8 cellular contexts compared by ENCODE assay signal in the genomic region with DNA sequence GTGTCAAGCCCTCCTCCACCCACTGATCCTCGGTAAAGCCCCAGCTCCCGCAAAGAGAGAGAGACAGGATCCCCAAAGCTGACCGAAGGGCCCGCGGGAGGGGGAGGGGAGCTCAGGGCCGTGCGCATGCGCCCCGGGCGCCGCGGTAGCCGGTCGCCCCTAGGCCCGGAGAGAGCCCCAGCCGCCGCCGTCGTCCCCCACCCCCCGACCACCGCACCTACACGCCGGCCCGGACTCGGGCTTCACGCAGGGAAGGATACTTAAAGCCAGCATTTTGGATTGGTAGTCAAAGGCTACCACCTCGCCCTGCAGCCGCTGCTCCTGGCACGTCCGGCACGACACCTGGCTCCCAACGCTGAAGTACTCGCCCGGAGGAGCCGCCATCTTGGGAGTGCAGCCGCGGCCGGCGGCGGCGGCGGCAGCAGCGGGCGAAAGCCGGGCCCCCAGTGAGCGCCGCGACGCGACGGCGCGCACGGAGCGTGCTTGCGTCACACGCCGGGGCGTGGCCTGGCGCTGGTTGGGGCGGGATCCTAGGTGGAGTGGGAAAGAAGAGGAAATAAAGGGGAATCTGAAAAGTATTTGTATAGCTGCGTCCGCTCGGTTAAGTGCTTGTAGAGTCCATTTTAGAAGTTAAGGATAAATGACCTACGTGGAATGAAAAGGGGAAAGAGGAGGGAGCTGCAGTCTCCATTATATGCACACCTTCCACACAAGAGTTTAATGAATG. TPM values are rescaled to one million over a fixed set of nuclear protein-coding genes. Genes with fewer than 3 reads are reported as not detected.
DNase-seq lines count a peak whose midpoint lies in the region; ATAC-seq lines count a peak whose summit lies in the region.

Gene LSM12, minus strand, starts transcription at position 468 of the 727 bp plus-strand sequence. Its CDS starts 84 bp downstream, at position 384.

- DNase-seq in AG20443 (ENCODE audit: low spot score) (peak; percentile 96), GM19240 (ENCODE audit: insufficient read length, low spot score) (peak; percentile 79), NCI-H526 treated with DMSO at 0.1 percent for 48 hours (lab: John Stamatoyannopoulos, UW) (peak; percentile 89), dedifferentiated amniotic fluid mesenchymal stem cell (ENCODE audit: extremely low spot score) (peak; percentile 79), left lobe of liver (ENCODE audit: low spot score) (peak; percentile 91)
- peak; percentile 87 for DNase-seq in activated CD4-positive, alpha-beta T cell treated with anti-CD3 and anti-CD28 coated beads, Interleukin-2, amount 50 U/mL, for 1 hour
- peak; percentile 89 for DNase-seq in stimulated activated CD4-positive, alpha-beta T cell treated with anti-CD3 and anti-CD28 coated beads, Interleukin-1b, Interleukin-23, amount 100 ng/mL, for 48 hours

- ATAC-seq in HG03469 (IDR thresholded peaks at IDR 0.05; ENCODE audit: unreplicated experiment) = peak; percentile 47
- peak; percentile 81 for ATAC-seq in left lobe of liver

RNA-seq across cellular contexts. Expression of gene LSM12, which starts in this region (rescaled TPM):
- 22.6 TPM for total RNA-seq in left lobe of liver

Comparison
In these comparisons a context has a peak if more than half of its experiments do, and no peak if none do; other contexts are left out.
1. Peak in every context shown above with its lines: DNase-seq and ATAC-seq.